Comparison of ENCODE assay signal across 8 cellular contexts in genomic region chr20:52242237-52243230, GRCh38. TPM values are rescaled to one million over a fixed set of nuclear protein-coding genes. Genes with fewer than 3 reads are reported as not detected.
DNase-seq lines count a peak whose midpoint lies in the region; ATAC-seq and TF ChIP-seq lines count a peak whose summit lies in the region.

No MANE protein-coding gene starts in this region.

- no peaks in the 10 kb centered on the region for H3K4me1 ChIP-seq in neutrophil (ENCODE audit: control insufficient read depth in 1 of 2, insufficient read depth in 1 of 2, low read depth in 1 of 2, low read length in 1 of 2)

- peaks cover 4% of the 10 kb centered on the region for H3K9me3 Mint-ChIP-seq in chondrocyte (ENCODE audit: low read depth)

- no peak for ATAC-seq in HG02623 (IDR thresholded peaks at IDR 0.05; ENCODE audit: unreplicated experiment)

- H3K36me3 Mint-ChIP-seq in chondrocyte (ENCODE audit: low read depth): no peaks in the 10 kb centered on the region

- H3K36me3 ChIP-seq in neutrophil: no peaks in the 10 kb centered on the region

- H3K27me3 Mint-ChIP-seq in chondrocyte (ENCODE audit: low read depth): peaks cover 4% of the 10 kb centered on the region

- H3K9me3 ChIP-seq in neutrophil: no peaks in the 10 kb centered on the region

- TF ChIP-seq CTCF in chondrocyte (IDR thresholded peaks at IDR 0.05): peak; percentile 89
- peak; percentile 30 for TF ChIP-seq CTCF in neutrophil (IDR thresholded peaks at IDR 0.05)

- H3K4me1 Mint-ChIP-seq in chondrocyte (ENCODE audit: low read depth): no peaks in the 10 kb centered on the region

- no peak overlapping the region for H3K4me3 Mint-ChIP-seq in chondrocyte (ENCODE audit: unreplicated experiment)

- no peak overlapping the region for H3K27ac Mint-ChIP-seq in chondrocyte (ENCODE audit: unreplicated experiment)

- no peak overlapping the region for H3K27ac ChIP-seq in neutrophil

- DNase-seq in NOMO-1 treated with DMSO at 0.1 percent for 48 hours (lab: John Stamatoyannopoulos, UW; ENCODE audit: unreplicated experiment): peak; percentile 46
- no peak for DNase-seq in NOMO-1 treated with dmso at 0.1 percent for 144 hours (lab: John Stamatoyannopoulos, UW; ENCODE audit: unreplicated experiment)
- peak; percentile 70 for DNase-seq in NCI-H2196 (lab: John Stamatoyannopoulos, UW; ENCODE audit: unreplicated experiment)
- no peak for DNase-seq in chondrocyte (ENCODE audit: low spot score)
- no peak for DNase-seq in T-helper 9 cell
- no peak for DNase-seq in NCI-H2081 treated with DMSO at 0.1 percent for 48 hours (lab: John Stamatoyannopoulos, UW)

- no peak overlapping the region for H3K4me3 ChIP-seq in neutrophil (ENCODE audit: low read depth in 1 of 2, low read length in 1 of 2)

- H3K27me3 ChIP-seq in neutrophil: peaks cover 4% of the 10 kb centered on the region

RNA-seq across cellular contexts. Expression of gene ZFP64, which starts 51.0 kb away (rescaled TPM):
- 23.7 to 26.8 TPM (median 24.6 TPM) in 3 replicates for total RNA-seq in chondrocyte

Comparison
In these comparisons a context has a peak if more than half of its experiments do, and no peak if none do; other contexts are left out.
1. DNase-seq: peak in NOMO-1 treated with DMSO at 0.1 percent for 48 hours (single experiment) and NCI-H2196 (single experiment); none in NOMO-1 treated with dmso at 0.1 percent for 144 hours (single experiment), chondrocyte (single experiment), T-helper 9 cell (single experiment) and NCI-H2081 treated with DMSO at 0.1 percent for 48 hours (single experiment).